Comparison of ENCODE assay signal across 19 cellular contexts in genomic region chr1:230898144-230898543, GRCh38.
"Had no signal": no experiment of that assay in that cellular context is flagged by ENCODE, and none has a peak within 500 bp of the region (broad histone marks: within the 10 kb centered on the region; RNA-seq: fewer than 3 reads in every experiment).

No MANE protein-coding gene starts in this region.

- H3K36me3 ChIP-seq: gastrocnemius medialis, left lung, suprapubic skin, tibial artery, upper lobe of left lung, vagina had no signal

- H3K9me3 Mint-ChIP-seq: dendritic cell treated with granulocyte-macrophage colony-stimulating factor and Interleukin-4, amounts not matched to agents 40 ng/mL and 50 ng/mL, for 4 days; effector memory CD8-positive, alpha-beta T cell; immature natural killer cell; nephron progenitor cell had no signal

- H3K27me3 Mint-ChIP-seq: dendritic cell treated with granulocyte-macrophage colony-stimulating factor and Interleukin-4, amounts not matched to agents 40 ng/mL and 50 ng/mL, for 4 days had no signal

- DNase-seq: effector memory CD8-positive, alpha-beta T cell; gastrocnemius medialis; immature natural killer cell; left lung; mesendoderm; naive B cell; nephron progenitor cell; psoas muscle; retina; small intestine; stimulated activated CD4-positive, alpha-beta T cell treated with anti-CD3 and anti-CD28 coated beads, Interleukin-12 subunit alpha, Interleukin-12 subunit beta, amount 100 ng/mL, for 4 hours; stimulated activated naive CD8-positive, alpha-beta T cell treated with anti-CD3 and anti-CD28 coated beads, Interleukin-15, Interleukin-2, amounts not matched to agents 100 U/mL and 50 U/mL, for 24 hours; tibial artery; upper lobe of left lung had no signal

- H3K4me1 Mint-ChIP-seq: naive B cell, nephron progenitor cell had no signal

- H3K27ac ChIP-seq: epithelial cell of prostate, esophagus muscularis mucosa, gastrocnemius medialis, psoas muscle, suprapubic skin, vagina had no signal

- H3K9me3 ChIP-seq: esophagus muscularis mucosa, gastrocnemius medialis, left lung, psoas muscle, suprapubic skin, tibial artery, upper lobe of left lung, vagina had no signal

- H3K27ac Mint-ChIP-seq: dendritic cell treated with granulocyte-macrophage colony-stimulating factor and Interleukin-4, amounts not matched to agents 40 ng/mL and 50 ng/mL, for 4 days; nephron progenitor cell had no signal

- H3K4me1 ChIP-seq: gastrocnemius medialis, psoas muscle, suprapubic skin, vagina had no signal

- H3K4me3 ChIP-seq: esophagus muscularis mucosa, gastrocnemius medialis, left lung, psoas muscle, suprapubic skin, tibial artery, upper lobe of left lung, vagina had no signal

- ATAC-seq: effector memory CD8-positive, alpha-beta T cell; gastrocnemius medialis; left lung; psoas muscle; stimulated activated naive CD8-positive, alpha-beta T cell treated with anti-CD3 and anti-CD28 coated beads, Interleukin-15, Interleukin-2, amounts not matched to agents 100 U/mL and 50 U/mL, for 24 hours had no signal

- H3K27me3 ChIP-seq: gastrocnemius medialis, left lung, suprapubic skin, tibial artery, upper lobe of left lung, vagina had no signal

- H3K4me3 Mint-ChIP-seq: dendritic cell treated with granulocyte-macrophage colony-stimulating factor and Interleukin-4, amounts not matched to agents 40 ng/mL and 50 ng/mL, for 4 days; effector memory CD8-positive, alpha-beta T cell; immature natural killer cell; naive B cell; nephron progenitor cell had no signal
